ENCODE assay signal across 15 cellular contexts in genomic region chr3:135756016-135756695, GRCh38.
DNase-seq lines count a peak whose midpoint lies in the region; ATAC-seq and TF ChIP-seq lines count a peak whose summit lies in the region.
"Had no signal": no experiment of that assay in that cellular context is flagged by ENCODE, and none has a peak within 500 bp of the region (broad histone marks: within the 10 kb centered on the region; RNA-seq: fewer than 3 reads in every experiment).

No MANE protein-coding gene starts in this region.

- H3K4me3 ChIP-seq in GM23338, result no peak overlapping the region
- no peak overlapping the region for H3K4me3 ChIP-seq in vagina

- H3K9me3 Mint-ChIP-seq in GM23338, result no peaks in the 10 kb centered on the region
- H3K9me3 Mint-ChIP-seq: CD8-positive, alpha-beta T cell had no signal

- H3K79me2 ChIP-seq in GM23338 (replicated peaks; ENCODE audit: insufficient read depth), result no peaks in the 10 kb centered on the region

- H3K27ac ChIP-seq in GM23338 (ENCODE audit: low read depth) (no peak overlapping the region), vagina (no peak overlapping the region)

- no peak for TF ChIP-seq POLR2A in vagina (IDR thresholded peaks at IDR 0.05)

- no peak for TF ChIP-seq CTCF in GM23338 (conservative IDR thresholded peaks at IDR 0.05; ENCODE audit: low read depth in 2 of 2)
- TF ChIP-seq CTCF in vagina (IDR thresholded peaks at IDR 0.05), result no peak

- in situ Hi-C loops in ACHN (cut with HindIII; ENCODE audit: low pct_ligation_motif_present, low pct_unique_long_range_greater_than_20kb, low sequenced_read_pairs), result no loop called here

- no peaks in the 10 kb centered on the region for H3K9me3 ChIP-seq in vagina
- H3K9me3 ChIP-seq: Caco-2 had no signal

- H3K4me1 ChIP-seq in GM23338 (ENCODE audit: insufficient read depth) (peaks cover 4% of the 10 kb centered on the region; the same call in 1 of the 2 replicates), vagina (no peaks in the 10 kb centered on the region)
- H3K4me1 ChIP-seq: Caco-2 had no signal

- intact Hi-C loops in vagina (cut with DNase I), result no loop called here

- H3K4me2 ChIP-seq in GM23338, result no peak overlapping the region

- H3K27me3 Mint-ChIP-seq in GM23338 (ENCODE audit: insufficient read depth, low read depth, poor library complexity), result peaks cover 8% of the 10 kb centered on the region

- H3K4me3 Mint-ChIP-seq in GM23338, result no peak overlapping the region
- H3K4me3 Mint-ChIP-seq: CD14-positive monocyte; CD8-positive, alpha-beta T cell; HFFc6 had no signal

- H2AFZ ChIP-seq in GM23338, result 0 out of 2 replicates have a peak overlapping the region, but pooled peaks have one; percentile 14

- H3K36me3 ChIP-seq in GM23338 (ENCODE audit: insufficient read depth), result no peaks in the 10 kb centered on the region
- H3K36me3 ChIP-seq in vagina, result no peaks in the 10 kb centered on the region

- H3K27ac Mint-ChIP-seq in GM23338, result no peak overlapping the region
- H3K27ac Mint-ChIP-seq: CD14-positive monocyte; CD8-positive, alpha-beta T cell; HFFc6 had no signal

- ATAC-seq in GM23338, result no peak
- ATAC-seq: CD8-positive, alpha-beta T cell; HepG2 had no signal

- DNase-seq in GM23338 (ENCODE audit: low spot score), result no peak
- peak; percentile 8 for DNase-seq in NCI-H69 (lab: John Stamatoyannopoulos, UW)
- peak; percentile 12 for DNase-seq in inferior parietal cortex (ENCODE audit: extremely low spot score)
- DNase-seq in vagina (ENCODE audit: extremely low spot score in 2 of 2), result peak; percentile 40 to 65
- DNase-seq in stimulated activated CD4-positive, alpha-beta T cell treated with anti-CD3 and anti-CD28 coated beads, Interleukin-4, amount 100 ng/mL, for 1 hour, result no peak
- no peak for DNase-seq in UCSD-AML1 (lab: John Stamatoyannopoulos, UW; ENCODE audit: unreplicated experiment)
- DNase-seq in ACHN, result no peak
- DNase-seq: Caco-2; CD8-positive, alpha-beta T cell; DND-41; GF-D8; HCEC 1CT; HFFc6 had no signal

- H3K4me1 Mint-ChIP-seq in GM23338, result peaks cover 15% of the 10 kb centered on the region
- H3K4me1 Mint-ChIP-seq: CD14-positive monocyte had no signal

- peaks cover 3% of the 10 kb centered on the region; the same call in 1 of the 2 replicates for H3K9me2 ChIP-seq in GM23338 (ENCODE audit: insufficient read depth)

- no peaks in the 10 kb centered on the region; the same call in 2 of the 3 replicates for H3K36me3 Mint-ChIP-seq in GM23338 (ENCODE audit: low read depth)
- H3K36me3 Mint-ChIP-seq: CD14-positive monocyte; CD8-positive, alpha-beta T cell had no signal

- H4K20me1 ChIP-seq in GM23338 (replicated peaks; ENCODE audit: insufficient read depth), result no peaks in the 10 kb centered on the region

- no peaks in the 10 kb centered on the region for H3F3A ChIP-seq in GM23338 (replicated peaks; ENCODE audit: low read depth)

- H3K27me3 ChIP-seq in GM23338 (ENCODE audit: insufficient read depth) (no peaks in the 10 kb centered on the region), vagina (no peaks in the 10 kb centered on the region)

TF ChIP-seq in GM23338, 12 proteins besides CTCF, POLR2A, EP300 and RAD21 (continues in another document):
- no peak for TF ChIP-seq REST (IDR thresholded peaks at IDR 0.05; ENCODE audit: unreplicated experiment)
- no peak for TF ChIP-seq STAT1 (IDR thresholded peaks at IDR 0.05; ENCODE audit: unreplicated experiment)
- no peak for TF ChIP-seq EZH2 (IDR thresholded peaks at IDR 0.05; ENCODE audit: low read depth, unreplicated experiment)
- no peak for TF ChIP-seq JUNB (IDR thresholded peaks at IDR 0.05; ENCODE audit: unreplicated experiment)
- no peak for TF ChIP-seq CREB1 (CRISPR knock-in tag; IDR thresholded peaks at IDR 0.05; ENCODE audit: low read depth)
- no peak for TF ChIP-seq EZH2phosphoT487 (IDR thresholded peaks at IDR 0.05; ENCODE audit: unreplicated experiment)
- no peak for TF ChIP-seq ETS1 (IDR thresholded peaks at IDR 0.05)

Comparison
In these comparisons a context has a peak if more than half of its experiments do, and no peak if none do; other contexts are left out.
1. DNase-seq: peak in NCI-H69 (single experiment), inferior parietal cortex (single experiment) and vagina (2 of 2); none in GM23338 (single experiment), stimulated activated CD4-positive, alpha-beta T cell treated with anti-CD3 and anti-CD28 coated beads, Interleukin-4, amount 100 ng/mL, for 1 hour (single experiment), UCSD-AML1 (single experiment) and ACHN (single experiment).